In the genomic region with DNA sequence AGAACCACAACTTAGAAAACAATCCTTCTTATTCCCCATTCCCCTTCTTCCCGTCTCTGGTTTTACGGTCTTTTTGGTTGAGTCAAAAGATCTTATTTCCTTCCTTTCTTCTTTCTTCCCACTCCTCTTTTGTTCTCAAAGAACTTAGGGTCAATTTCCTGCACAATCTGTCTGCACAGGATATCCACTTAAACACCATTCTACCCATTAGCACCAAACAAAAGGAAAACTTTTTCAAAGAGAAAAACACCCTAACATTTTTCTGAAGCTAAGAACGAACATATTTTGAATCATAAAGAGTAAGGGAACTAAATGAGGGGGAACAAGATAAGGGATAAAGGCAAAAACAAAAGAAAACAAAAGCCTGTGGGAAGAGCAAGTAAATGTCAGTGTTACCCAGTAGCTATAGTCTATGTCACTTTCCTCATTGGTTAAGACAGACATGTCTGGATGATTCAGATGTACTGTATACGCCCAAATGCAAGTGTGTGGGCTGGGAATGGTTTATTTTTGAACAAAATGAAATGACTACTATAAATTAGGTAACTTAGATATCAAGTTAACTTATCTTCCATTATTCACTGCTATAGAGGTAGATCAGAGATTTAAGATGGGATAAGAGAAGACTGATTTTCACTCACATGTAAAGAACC, we compare ENCODE assay signal across 8 cellular contexts. TPM values are rescaled to one million over a fixed set of nuclear protein-coding genes. Genes with fewer than 3 reads are reported as not detected.
A peak's percentile ranks its signal among the peaks of the same experiment; 100 is the strongest.
DNase-seq lines count a peak whose midpoint lies in the region; ATAC-seq, FAIRE-seq and TF ChIP-seq lines count a peak whose summit lies in the region.

No MANE protein-coding gene starts in this region.

- ATAC-seq in A549 (peak in 1 of 2 experiments; percentile 59; a peak in 3 of 6 replicates), HCT116 (no peak)

- RAD21 ChIA-PET in HCT116 (lab: Charles Lee; ENCODE audit: low non-redundant PET in 1 of 2, low total read pairs in 2 of 2, uncharacterized antibody in 2 of 2, unreplicated experiment in 2 of 2): no interaction called here

- no peaks in the 10 kb centered on the region for H3K9me2 ChIP-seq in HCT116 (ENCODE audit: insufficient read depth)

- BruUV-seq in HCT116 (replicated peaks; lab: Mats Ljungman, UMichigan): no TSS peak

- H4K20me1 ChIP-seq in HCT116 (ENCODE audit: insufficient read depth): no peaks in the 10 kb centered on the region

- TF ChIP-seq EP300 in A549 (IDR thresholded peaks at IDR 0.05): no peak

- DNase-seq in A549 (ENCODE audit: low read depth in 1 of 2, low spot score in 1 of 2): peak in 1 of 2 experiments; percentile 26
- no peak for DNase-seq in HCT116 (ENCODE audit: low read depth, low spot score)
- peak; percentile 68 for DNase-seq in activated naive CD4-positive, alpha-beta T cell treated with anti-CD3 and anti-CD28 coated beads for 36 hours
- DNase-seq in iris pigment epithelial cell (ENCODE audit: low read depth): peak; percentile 90
- DNase-seq in D341Med (ENCODE audit: low spot score): no peak
- no peak for DNase-seq in NCI-H2171 treated with DMSO at 0.1 percent for 48 hours (lab: John Stamatoyannopoulos, UW)
- DNase-seq in NCI-H2227 treated with DMSO at 0.1 percent for 48 hours (lab: John Stamatoyannopoulos, UW): no peak

- 50% methylated on average over 4 of the region's 4 CpGs for WGBS in A549 (ENCODE audit: missing lambda C conversion rate)

- H3K27me3 ChIP-seq in HCT116 (ENCODE audit: insufficient read depth, low read length) (no peaks in the 10 kb centered on the region), subcutaneous abdominal adipose tissue (ENCODE audit: control insufficient read depth in 5 of 5, insufficient read depth in 4 of 5, low read length in 5 of 5) (no peaks in the 10 kb centered on the region)

- peak overlapping the region; percentile 86 for H3K27ac Mint-ChIP-seq in activated naive CD4-positive, alpha-beta T cell treated with anti-CD3 and anti-CD28 coated beads for 36 hours

- CTCF ChIA-PET in A549 (lab: Yijun Ruan, JAX): interaction anchor here (2.6 kb wide), 1 partner anchor 20 kb away, joined by 15 read pairs; no protein-coding TSS in a partner anchor
- CTCF ChIA-PET in HCT116 (lab: Charles Lee): interaction anchor here (1.1 kb wide), 1 partner anchor 21 kb away, joined by 4 read pairs; no protein-coding TSS in a partner anchor
- CTCF ChIA-PET in activated naive CD4-positive, alpha-beta T cell treated with anti-CD3 and anti-CD28 coated beads for 36 hours (lab: Charles Lee): interaction anchor here (0.6 to 1.2 kb wide), 4 partner anchors 9 to 41 kb away, joined by 3 to 7 read pairs (median 4); no protein-coding TSS in a partner anchor

- H3K4me3 ChIP-seq in A549 (peak overlapping the region; percentile 39), HCT116 (replicated peaks in 1 of 2; ENCODE audit: low read depth in 1 of 2, low read length in 2 of 2) (peak overlapping the region in 1 of 2 experiments; percentile 56; a peak in 2 of 4 replicates), subcutaneous abdominal adipose tissue (ENCODE audit: low read depth in 1 of 5, low read length in 5 of 5) (peak overlapping the region; percentile 10 to 74 (median 62))

- H3K4me2 ChIP-seq in A549 (peak overlapping the region; percentile 72), HCT116 (ENCODE audit: low read length) (peak overlapping the region; percentile 81)

- no peak for TF ChIP-seq POLR2A in A549 (IDR thresholded peaks at IDR 0.05; ENCODE audit: low read length)
- no peak for TF ChIP-seq POLR2A in HCT116 (IDR thresholded peaks at IDR 0.05; ENCODE audit: borderline replicate concordance, extremely low read depth, insufficient read depth, insufficient read length)

- H3K36me3 ChIP-seq in HCT116 (ENCODE audit: control insufficient read depth in 1 of 2, insufficient read depth in 2 of 2, low read length in 2 of 2) (no peaks in the 10 kb centered on the region), subcutaneous abdominal adipose tissue (ENCODE audit: control insufficient read depth in 5 of 5, insufficient read depth in 5 of 5, low read length in 5 of 5) (no peaks in the 10 kb centered on the region)

- intact Hi-C loops in HCT116 (cut with micrococcal nuclease): no loop called here
- intact Hi-C loops in activated naive CD4-positive, alpha-beta T cell treated with anti-CD3 and anti-CD28 coated beads for 36 hours (cut with micrococcal nuclease): loop anchor here (1.0 to 10.0 kb wide), 8 partner anchors 12 to 1083 kb away; partner anchors contain the start of genes ABL2, CEP350 and SOAT1

- H3K27me3 Mint-ChIP-seq in activated naive CD4-positive, alpha-beta T cell treated with anti-CD3 and anti-CD28 coated beads for 36 hours (ENCODE audit: low read depth): no peaks in the 10 kb centered on the region

- POLR2A ChIA-PET in A549 (lab: Yijun Ruan, JAX): interaction anchor here (0.6 to 1.4 kb wide), 3 partner anchors 11 to 152 kb away, joined by 3 to 4 read pairs (median 3); partner anchors contain the start of gene SOAT1
- POLR2A ChIA-PET in HCT116 (lab: Charles Lee): no interaction called here

- H3K4me3 Mint-ChIP-seq in activated naive CD4-positive, alpha-beta T cell treated with anti-CD3 and anti-CD28 coated beads for 36 hours: peak overlapping the region; percentile 53

- H3K9me3 Mint-ChIP-seq in activated naive CD4-positive, alpha-beta T cell treated with anti-CD3 and anti-CD28 coated beads for 36 hours: no peaks in the 10 kb centered on the region

- TF ChIP-seq RAD21 in A549 (conservative IDR thresholded peaks at IDR 0.05 in 1 of 2, IDR thresholded peaks at IDR 0.05 in 1 of 2) (no peak), HCT116 (IDR thresholded peaks at IDR 0.05; ENCODE audit: low read depth) (no peak)

- TF ChIP-seq CTCF in A549 (IDR thresholded peaks at IDR 0.05) (no peak), HCT116 (IDR thresholded peaks at IDR 0.05 in 2 of 3, conservative IDR thresholded peaks at IDR 0.05 in 1 of 3; ENCODE audit: borderline replicate concordance in 1 of 3, insufficient read depth in 1 of 3, low read depth in 2 of 3, low read length in 2 of 3) (no peak)

- H3K4me1 ChIP-seq in A549 (peaks cover 57% of the 10 kb centered on the region), HCT116 (ENCODE audit: control insufficient read depth in 1 of 2, insufficient read depth in 2 of 2, low read length in 2 of 2) (peaks cover 39 to 40% of the 10 kb centered on the region in 2 experiments), subcutaneous abdominal adipose tissue (ENCODE audit: control insufficient read depth in 5 of 5, insufficient read depth in 5 of 5, low read length in 5 of 5) (peaks cover 0 to 16% (median 9%) of the 10 kb centered on the region in 5 donors)

- H3K9me3 ChIP-seq in A549: no peaks in the 10 kb centered on the region
- H3K9me3 ChIP-seq in HCT116 (ENCODE audit: control insufficient read depth in 1 of 2, insufficient read depth in 1 of 2, low read depth in 1 of 2, low read length in 2 of 2): no peaks in the 10 kb centered on the region
- H3K9me3 ChIP-seq in subcutaneous abdominal adipose tissue (ENCODE audit: control insufficient read depth in 5 of 5, low read length in 5 of 5): no peaks in the 10 kb centered on the region

- no peak for FAIRE-seq in A549 (lab: Jason Lieb, UNC)

- peaks cover 58% of the 10 kb centered on the region for H3K79me2 ChIP-seq in HCT116 (ENCODE audit: insufficient read depth, low read length)

- no peak overlapping the region for H2AFZ ChIP-seq in HCT116 (ENCODE audit: low read depth, low read length, poor library complexity, severe bottlenecking)

- H3K36me3 Mint-ChIP-seq in activated naive CD4-positive, alpha-beta T cell treated with anti-CD3 and anti-CD28 coated beads for 36 hours (ENCODE audit: low read depth): peaks cover 2% of the 10 kb centered on the region

- H3K9ac ChIP-seq in HCT116 (ENCODE audit: low read length) (peak overlapping the region; percentile 59), subcutaneous abdominal adipose tissue (ENCODE audit: low read length in 5 of 5) (peak overlapping the region in 3 of 5 donors; percentile 58 to 77 (median 74))

- H3K4me1 Mint-ChIP-seq in activated naive CD4-positive, alpha-beta T cell treated with anti-CD3 and anti-CD28 coated beads for 36 hours (ENCODE audit: low read depth): peaks cover 40% of the 10 kb centered on the region

- H3K27ac ChIP-seq in A549: peak overlapping the region; percentile 56 to 59
- H3K27ac ChIP-seq in HCT116 (ENCODE audit: low read depth, low read length): peak overlapping the region; percentile 71; the same call in 1 of the 2 replicates
- H3K27ac ChIP-seq in subcutaneous abdominal adipose tissue (ENCODE audit: low read depth, low read length): peak overlapping the region; percentile 93

TF ChIP-seq in A549, 52 proteins besides CTCF, POLR2A, EP300 and RAD21 (continues in another document):
- TF ChIP-seq USF2 (IDR thresholded peaks at IDR 0.05) (no peak), ZNF302 (CRISPR knock-in tag; IDR thresholded peaks at IDR 0.05) (no peak), PHF8 (IDR thresholded peaks at IDR 0.05; ENCODE audit: borderline replicate concordance, low read depth) (no peak), NR3C1 (IDR thresholded peaks at IDR 0.05) (no peak)

TF ChIP-seq in HCT116, 20 proteins besides CTCF, POLR2A, EP300 and RAD21 (continues in another document):
- TF ChIP-seq EGR1 (IDR thresholded peaks at IDR 0.05; ENCODE audit: low read depth): no peak
- no peak for TF ChIP-seq ELF1 (IDR thresholded peaks at IDR 0.05; ENCODE audit: borderline replicate concordance, low read depth)
- TF ChIP-seq FOSL1 (IDR thresholded peaks at IDR 0.05; ENCODE audit: low read depth): no peak
- no peak for TF ChIP-seq ATF3 (IDR thresholded peaks at IDR 0.05)
- no peak for TF ChIP-seq ZFX (IDR thresholded peaks at IDR 0.05)

RNA-seq across cellular contexts. Expression of gene TOR3A, which starts 59.8 kb away (rescaled TPM):
- 30.7 and 41.0 TPM in 2 replicates for polyA plus RNA-seq in A549 (2011; rRNA removed)
- polyA plus RNA-seq in A549 (2012; cell fraction: cytosol; rRNA removed): 71.2 and 88.6 TPM in 2 replicates
- polyA plus RNA-seq in A549 (2012; cell fraction: nucleus; rRNA removed): 94.6 and 102 TPM in 2 replicates
- polyA plus RNA-seq in A549 (2017; fragmentation: RNase III; extraction: RNeasy Plus Mini Kit Qiagen cat#74134 plus additional on column Dnase treatment): 44.5 to 48.9 TPM (median 46.4 TPM) in 3 replicates
- polyA minus RNA-seq in A549 (2011; rRNA and poly(A)+ RNA removed): 52.5 and 62.9 TPM in 2 replicates
- total RNA-seq in HCT116 (2021; ENCODE audit: unreplicated experiment): 27.0 TPM
- 18.4 and 19.3 TPM in 2 replicates for polyA plus RNA-seq in HCT116 (2012)
- total RNA-seq in activated naive CD4-positive, alpha-beta T cell treated with anti-CD3 and anti-CD28 coated beads for 36 hours: 10 to 100 TPM; 35.8 to 39.2 TPM

Comparison
In these comparisons a context has a peak if more than half of its experiments do, and no peak if none do; other contexts are left out.
1. DNase-seq: peak in activated naive CD4-positive, alpha-beta T cell treated with anti-CD3 and anti-CD28 coated beads for 36 hours (single experiment) and iris pigment epithelial cell (single experiment); none in HCT116 (single experiment), D341Med (single experiment), NCI-H2171 treated with DMSO at 0.1 percent for 48 hours (single experiment) and NCI-H2227 treated with DMSO at 0.1 percent for 48 hours (single experiment).
2. Peak in every context shown above with its lines, with median percentiles within 50 percentile points of each other: H3K27ac ChIP-seq.